Comparison of ENCODE assay signal across 27 cellular contexts in genomic region chr7:63093481-63093880, GRCh38.
"Had no signal": no experiment of that assay in that cellular context is flagged by ENCODE, and none has a peak within 500 bp of the region (broad histone marks: within the 10 kb centered on the region; RNA-seq: fewer than 3 reads in every experiment).

No MANE protein-coding gene starts in this region.

- ATAC-seq: activated CD8-positive, alpha-beta T cell treated with anti-CD3 and anti-CD28 coated beads for 36 hours; activated T-cell treated with anti-CD3 and anti-CD28 coated beads, Interleukin-2, amount 50 U/mL, for 4 hours; activated T-helper 17 cell treated with anti-CD3 and anti-CD28 coated beads, Interleukin-2, amount 50 U/mL, for 72 hours; left lung; lower lobe of right lung; naive thymus-derived CD8-positive, alpha-beta T cell; psoas muscle; stimulated activated memory B cell treated with anti-CD40 and anti-IgM and Interleukin-4, amounts not matched to agents 10 μg/mL and 1 μg/mL and 100 μg/mL, for 72 hours; stimulated activated naive CD8-positive, alpha-beta T cell treated with anti-CD3 and anti-CD28 coated beads, Interleukin-15, amount 100 ng/mL, for 72 hours; WTC11 had no signal

- H3K4me2 ChIP-seq: smooth muscle cell had no signal

- H3K27me3 ChIP-seq: left lung, thyroid gland, upper lobe of left lung had no signal

- H3K36me3 ChIP-seq: left lung, lower lobe of right lung, thyroid gland, upper lobe of left lung had no signal

- H3K4me1 ChIP-seq: left lung, lower lobe of right lung, parathyroid adenoma, psoas muscle, thyroid gland, upper lobe of left lung had no signal

- H3K79me2 ChIP-seq: parathyroid adenoma had no signal

- H3K9me3 ChIP-seq: thyroid gland had no signal

- H2AFZ ChIP-seq: parathyroid adenoma had no signal

- H3K4me3 ChIP-seq: left lung, lower lobe of right lung, psoas muscle, smooth muscle cell, thyroid gland, upper lobe of left lung had no signal

- H3K9ac ChIP-seq: parathyroid adenoma had no signal

- H3K27ac ChIP-seq: left lung, lower lobe of right lung, parathyroid adenoma, psoas muscle, thyroid gland, upper lobe of left lung had no signal

- DNase-seq: activated CD4-positive, alpha-beta T cell treated with anti-CD3 and anti-CD28 coated beads for 1 hour; activated CD4-positive, alpha-beta T cell treated with anti-CD3 and anti-CD28 coated beads, Interleukin-2, amount 10 ng/mL, durations not matched to agents 7 days and 5 days; activated CD8-positive, alpha-beta T cell treated with anti-CD3 and anti-CD28 coated beads for 36 hours; activated gamma-delta T cell treated with Interleukin-2 at 50 U/mL for 16 hours; activated naive CD4-positive, alpha-beta T cell treated with anti-CD3 and anti-CD28 coated beads, Interleukin-2, amount 50 U/mL, for 16 hours; activated T-cell treated with anti-CD3 and anti-CD28 coated beads, Interleukin-2, amount 50 U/mL, for 4 hours; amygdala; caudate nucleus; endodermal cell; left lung; lower lobe of right lung; mesenchymal stem cell; naive thymus-derived CD8-positive, alpha-beta T cell; occipital lobe; psoas muscle; stimulated activated CD4-positive, alpha-beta T cell treated with anti-CD3 and anti-CD28 coated beads, Interleukin-1b, Interleukin-23, amount 100 ng/mL, for 48 hours; stimulated activated CD4-positive, alpha-beta T cell treated with anti-CD3 and anti-CD28 coated beads, Interleukin-4, amount 100 ng/mL, for 4 hours; stimulated activated CD8-positive, alpha-beta memory T cell treated with anti-CD3 and anti-CD28 coated beads, Interleukin-4, amount 100 ng/mL, for 48 hours; stimulated activated naive CD8-positive, alpha-beta T cell treated with anti-CD3 and anti-CD28 coated beads, Interleukin-15, amount 100 ng/mL, for 72 hours; substantia nigra; thyroid gland; upper lobe of left lung had no signal
